1 cellular context compared by ENCODE assay signal in the genomic region with DNA sequence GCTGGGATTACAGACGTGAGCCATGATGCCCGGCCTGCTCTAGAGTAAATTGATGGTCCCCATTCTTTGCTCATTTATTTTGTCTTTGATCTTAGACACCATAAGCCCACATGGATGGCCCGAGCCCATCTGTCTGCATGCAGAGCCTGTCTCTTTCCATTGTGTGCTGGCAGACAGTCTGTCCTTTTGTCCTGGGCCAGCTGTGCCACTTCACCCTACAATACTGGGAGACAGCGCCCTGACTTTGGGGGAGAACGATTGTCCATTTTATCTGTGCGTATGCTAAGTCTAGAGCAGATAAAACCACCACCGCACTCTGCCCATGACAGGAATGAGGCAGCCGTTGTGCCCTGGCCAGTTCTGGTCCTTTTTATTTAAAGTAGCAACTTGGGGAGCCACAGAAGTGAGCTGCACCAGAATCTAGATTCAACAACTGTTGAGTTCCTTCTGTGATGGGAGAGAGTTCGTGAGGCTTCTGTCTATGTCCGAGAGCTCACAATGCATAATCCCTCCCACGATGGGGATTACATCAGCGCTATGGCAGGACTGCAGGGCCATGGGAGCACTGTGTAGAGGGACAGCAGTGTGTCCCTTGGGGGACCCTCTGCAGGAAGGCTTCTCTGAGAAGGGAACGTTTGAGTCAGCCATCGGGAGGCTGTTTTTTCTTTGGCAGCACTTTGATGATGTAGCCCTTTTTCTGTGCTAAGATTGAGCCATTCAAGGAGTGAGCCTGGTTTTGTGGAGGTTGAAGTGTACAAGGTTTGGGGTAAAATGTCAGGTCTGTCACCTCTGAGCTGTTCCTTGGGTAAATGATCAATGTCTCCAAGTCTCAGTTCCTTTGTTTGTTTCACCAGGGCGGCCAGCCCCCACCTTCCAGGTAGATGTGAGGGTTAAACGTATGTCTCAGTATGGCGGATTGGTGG.
A peak's percentile ranks its signal among the peaks of the same experiment; 100 is the strongest.
TF ChIP-seq lines count a peak whose summit lies in the region.

No MANE protein-coding gene starts in this region.

TF ChIP-seq in K562, 482 proteins besides CTCF, POLR2A, EP300 and RAD21:
- TF ChIP-seq L3MBTL2 (IDR thresholded peaks at IDR 0.05) (no peak), CEBPG (CRISPR knock-in tag; IDR thresholded peaks at IDR 0.05) (no peak), CEBPG (tag; conservative IDR thresholded peaks at IDR 0.05 in 1 of 2, IDR thresholded peaks at IDR 0.05 in 1 of 2) (0 out of 4 replicates have a peak, but pooled peaks of 1 of the 2 experiments have one; percentile 23), ATF7 (IDR thresholded peaks at IDR 0.05) (peak; percentile 38; the same call in 1 of the 2 replicates)
- TF ChIP-seq, protein P1, sequence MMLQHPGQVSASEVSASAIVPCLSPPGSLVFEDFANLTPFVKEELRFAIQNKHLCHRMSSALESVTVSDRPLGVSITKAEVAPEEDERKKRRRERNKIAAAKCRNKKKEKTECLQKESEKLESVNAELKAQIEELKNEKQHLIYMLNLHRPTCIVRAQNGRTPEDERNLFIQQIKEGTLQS (IDR thresholded peaks at IDR 0.05), result 0 out of 2 replicates have a peak, but pooled peaks have one; percentile 40
- TF ChIP-seq, protein P1 (CRISPR knock-in tag; conservative IDR thresholded peaks at IDR 0.05), result no peak
